8 cellular contexts compared by ENCODE assay signal in genomic region chr10:31926765-31927596, GRCh38. TPM values are rescaled to one million over a fixed set of nuclear protein-coding genes. Genes with fewer than 3 reads are reported as not detected.
DNase-seq lines count a peak whose midpoint lies in the region; ATAC-seq lines count a peak whose summit lies in the region.

No MANE protein-coding gene starts in this region.

- POLR2A ChIA-PET in activated CD4-positive, alpha-beta memory T cell treated with anti-CD3 and anti-CD28 coated beads, Interleukin-2, amount 10 ng/mL, durations not matched to agents 7 days and 5 days (lab: Charles Lee): interaction anchor here (2.0 kb wide), 1 partner anchor 8 kb away, joined by 6 read pairs; no protein-coding TSS in a partner anchor

- H3K4me3 ChIP-seq in iPS DF 6.9 (ENCODE audit: low read length): peak overlapping the region; percentile 92; the same call in 1 of the 2 replicates

- H3K27me3 ChIP-seq in iPS DF 6.9 (ENCODE audit: control insufficient read depth, insufficient read depth, low read length): no peaks in the 10 kb centered on the region

- DNase-seq in activated naive CD4-positive, alpha-beta T cell treated with anti-CD3 and anti-CD28 coated beads, Interleukin-2, amount 10 ng/mL, durations not matched to agents 7 days and 5 days: no peak
- DNase-seq in activated naive CD4-positive, alpha-beta T cell treated with Interleukin-2 at 50 U/mL for 16 hours: no peak
- no peak for DNase-seq in activated CD4-positive, alpha-beta memory T cell treated with anti-CD3 and anti-CD28 coated beads, Interleukin-2, amount 10 ng/mL, durations not matched to agents 7 days and 5 days
- no peak for DNase-seq in iPS DF 6.9 (ENCODE audit: low read depth, low spot score)
- no peak for DNase-seq in stimulated activated naive B cell treated with anti-CD40 and anti-IgM and Interleukin-4, amounts not matched to agents 10 μg/mL and 1 μg/mL and 100 μg/mL, for 72 hours

- H3K4me1 Mint-ChIP-seq in activated naive CD4-positive, alpha-beta T cell treated with anti-CD3 and anti-CD28 coated beads, Interleukin-2, amount 10 ng/mL, durations not matched to agents 7 days and 5 days: peaks cover 67% of the 10 kb centered on the region
- peaks cover 61% of the 10 kb centered on the region for H3K4me1 Mint-ChIP-seq in activated CD4-positive, alpha-beta memory T cell treated with anti-CD3 and anti-CD28 coated beads, Interleukin-2, amount 10 ng/mL, durations not matched to agents 7 days and 5 days
- peaks cover 23 to 61% of the 10 kb centered on the region in 2 donors for H3K4me1 Mint-ChIP-seq in stimulated activated naive B cell treated with anti-CD40 and anti-IgM and Interleukin-4, amounts not matched to agents 10 μg/mL and 1 μg/mL and 100 μg/mL, for 72 hours

- H3K27me3 Mint-ChIP-seq in activated naive CD4-positive, alpha-beta T cell treated with anti-CD3 and anti-CD28 coated beads, Interleukin-2, amount 10 ng/mL, durations not matched to agents 7 days and 5 days: no peaks in the 10 kb centered on the region
- H3K27me3 Mint-ChIP-seq in activated CD4-positive, alpha-beta memory T cell treated with anti-CD3 and anti-CD28 coated beads, Interleukin-2, amount 10 ng/mL, durations not matched to agents 7 days and 5 days: peaks cover 5% of the 10 kb centered on the region
- H3K27me3 Mint-ChIP-seq in stimulated activated naive B cell treated with anti-CD40 and anti-IgM and Interleukin-4, amounts not matched to agents 10 μg/mL and 1 μg/mL and 100 μg/mL, for 72 hours: no peaks in the 10 kb centered on the region

- no peaks in the 10 kb centered on the region for H3K9me3 ChIP-seq in iPS DF 6.9 (ENCODE audit: control insufficient read depth, insufficient read depth, low read length)

- CTCF ChIA-PET in activated naive CD4-positive, alpha-beta T cell treated with anti-CD3 and anti-CD28 coated beads, Interleukin-2, amount 10 ng/mL, durations not matched to agents 7 days and 5 days (lab: Charles Lee): interaction anchor here (4.2 kb wide), 1 partner anchor 65 kb away, joined by 17 read pairs; no protein-coding TSS in a partner anchor
- CTCF ChIA-PET in activated CD4-positive, alpha-beta memory T cell treated with anti-CD3 and anti-CD28 coated beads, Interleukin-2, amount 10 ng/mL, durations not matched to agents 7 days and 5 days (lab: Charles Lee): interaction anchor here (0.5 to 1.0 kb wide), 2 partner anchors 80 to 92 kb away, joined by 4 read pairs; no protein-coding TSS in a partner anchor

- H3K9me3 Mint-ChIP-seq in activated naive CD4-positive, alpha-beta T cell treated with anti-CD3 and anti-CD28 coated beads, Interleukin-2, amount 10 ng/mL, durations not matched to agents 7 days and 5 days: no peaks in the 10 kb centered on the region
- H3K9me3 Mint-ChIP-seq in activated CD4-positive, alpha-beta memory T cell treated with anti-CD3 and anti-CD28 coated beads, Interleukin-2, amount 10 ng/mL, durations not matched to agents 7 days and 5 days: no peaks in the 10 kb centered on the region
- H3K9me3 Mint-ChIP-seq in stimulated activated naive B cell treated with anti-CD40 and anti-IgM and Interleukin-4, amounts not matched to agents 10 μg/mL and 1 μg/mL and 100 μg/mL, for 72 hours: no peaks in the 10 kb centered on the region

- peaks cover 2% of the 10 kb centered on the region for H3K36me3 Mint-ChIP-seq in activated naive CD4-positive, alpha-beta T cell treated with anti-CD3 and anti-CD28 coated beads, Interleukin-2, amount 10 ng/mL, durations not matched to agents 7 days and 5 days
- H3K36me3 Mint-ChIP-seq in activated CD4-positive, alpha-beta memory T cell treated with anti-CD3 and anti-CD28 coated beads, Interleukin-2, amount 10 ng/mL, durations not matched to agents 7 days and 5 days (ENCODE audit: low read depth): no peaks in the 10 kb centered on the region
- peaks cover 2 to 7% of the 10 kb centered on the region in 2 donors for H3K36me3 Mint-ChIP-seq in stimulated activated naive B cell treated with anti-CD40 and anti-IgM and Interleukin-4, amounts not matched to agents 10 μg/mL and 1 μg/mL and 100 μg/mL, for 72 hours

- no peaks in the 10 kb centered on the region for H3K4me1 ChIP-seq in iPS DF 6.9 (ENCODE audit: control insufficient read depth, insufficient read depth, low read length)

- no CpG with 5 or more reads among the region's 22 CpGs for WGBS in iPS DF 6.9 (ENCODE audit: insufficient coverage, insufficient read length)

- no peak overlapping the region for H3K27ac ChIP-seq in iPS DF 6.9 (ENCODE audit: low read length)

- no peaks in the 10 kb centered on the region for H3K36me3 ChIP-seq in iPS DF 6.9 (ENCODE audit: control insufficient read depth, insufficient read depth, low read length)

- peak overlapping the region; percentile 80 for H3K4me3 Mint-ChIP-seq in activated naive CD4-positive, alpha-beta T cell treated with anti-CD3 and anti-CD28 coated beads, Interleukin-2, amount 10 ng/mL, durations not matched to agents 7 days and 5 days
- H3K4me3 Mint-ChIP-seq in activated CD4-positive, alpha-beta memory T cell treated with anti-CD3 and anti-CD28 coated beads, Interleukin-2, amount 10 ng/mL, durations not matched to agents 7 days and 5 days: peak overlapping the region; percentile 78
- H3K4me3 Mint-ChIP-seq in stimulated activated naive B cell treated with anti-CD40 and anti-IgM and Interleukin-4, amounts not matched to agents 10 μg/mL and 1 μg/mL and 100 μg/mL, for 72 hours: peak overlapping the region; percentile 97 to 99

- ATAC-seq in stimulated activated naive B cell treated with anti-CD40 and anti-IgM and Interleukin-4, amounts not matched to agents 10 μg/mL and 1 μg/mL and 100 μg/mL, for 72 hours (replicated peaks): no peak
- ATAC-seq in GM21515 (IDR thresholded peaks at IDR 0.05; ENCODE audit: unreplicated experiment): no peak
- ATAC-seq in HG03175 (IDR thresholded peaks at IDR 0.05; ENCODE audit: unreplicated experiment): no peak
- ATAC-seq in HG03342 (IDR thresholded peaks at IDR 0.05; ENCODE audit: unreplicated experiment): no peak

- H3K27ac Mint-ChIP-seq in activated naive CD4-positive, alpha-beta T cell treated with anti-CD3 and anti-CD28 coated beads, Interleukin-2, amount 10 ng/mL, durations not matched to agents 7 days and 5 days: peak overlapping the region; percentile 83
- H3K27ac Mint-ChIP-seq in activated CD4-positive, alpha-beta memory T cell treated with anti-CD3 and anti-CD28 coated beads, Interleukin-2, amount 10 ng/mL, durations not matched to agents 7 days and 5 days: peak overlapping the region; percentile 68
- H3K27ac Mint-ChIP-seq in stimulated activated naive B cell treated with anti-CD40 and anti-IgM and Interleukin-4, amounts not matched to agents 10 μg/mL and 1 μg/mL and 100 μg/mL, for 72 hours: peak overlapping the region; percentile 65

RNA-seq across cellular contexts. Expression of gene ARHGAP12, which starts 1.6 kb away (rescaled TPM):
- total RNA-seq in activated CD4-positive, alpha-beta memory T cell treated with anti-CD3 and anti-CD28 coated beads, Interleukin-2, amount 10 ng/mL, durations not matched to agents 7 days and 5 days: 10 to 100 TPM; 10.7 to 12.0 TPM
